ENCODE assay signal across 2 cellular contexts in the genomic region with DNA sequence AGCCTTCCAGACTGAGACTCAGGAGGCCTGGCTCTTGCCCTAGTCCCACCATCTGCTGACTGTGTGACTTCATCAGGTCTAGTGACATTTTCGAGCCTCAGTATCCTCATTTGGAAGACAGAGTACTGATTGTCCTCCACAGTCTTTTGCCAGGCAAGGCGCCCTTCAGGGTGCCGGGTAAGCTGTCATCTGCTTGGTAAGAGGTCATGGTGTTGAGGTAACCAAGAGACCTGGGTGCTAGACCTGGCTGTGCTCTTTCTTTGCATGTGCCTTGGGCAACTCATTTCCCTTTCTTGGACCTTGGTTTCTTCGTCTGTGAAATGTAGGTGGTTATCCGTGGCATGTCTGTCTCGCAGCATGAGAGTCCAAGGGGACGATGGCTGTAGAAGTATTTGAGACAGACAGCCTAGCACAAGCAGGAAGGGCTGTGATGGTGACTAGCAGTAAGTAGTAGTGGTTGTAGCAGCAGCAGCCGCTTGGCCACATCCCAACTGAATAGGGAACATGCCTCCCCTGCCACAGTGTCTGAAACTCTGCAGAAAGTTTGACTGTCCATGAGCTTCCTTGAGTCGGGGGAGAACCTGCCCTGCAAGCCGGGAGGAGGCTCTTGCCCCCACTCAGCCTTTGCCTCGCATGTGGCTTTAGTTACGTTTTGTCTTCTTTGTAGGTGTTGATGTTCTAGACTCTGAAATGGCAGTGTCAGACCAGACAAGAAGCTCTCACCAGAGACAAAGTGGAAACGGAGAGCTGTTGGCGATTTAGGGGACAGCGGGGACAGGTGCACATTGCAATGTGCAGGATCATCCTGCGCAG.
TF ChIP-seq lines count a peak whose summit lies in the region.

No MANE protein-coding gene starts in this region.

TF ChIP-seq in SK-N-SH, 30 proteins besides CTCF, POLR2A, EP300 and RAD21 (continued from another document):
- TF ChIP-seq, protein P1, sequence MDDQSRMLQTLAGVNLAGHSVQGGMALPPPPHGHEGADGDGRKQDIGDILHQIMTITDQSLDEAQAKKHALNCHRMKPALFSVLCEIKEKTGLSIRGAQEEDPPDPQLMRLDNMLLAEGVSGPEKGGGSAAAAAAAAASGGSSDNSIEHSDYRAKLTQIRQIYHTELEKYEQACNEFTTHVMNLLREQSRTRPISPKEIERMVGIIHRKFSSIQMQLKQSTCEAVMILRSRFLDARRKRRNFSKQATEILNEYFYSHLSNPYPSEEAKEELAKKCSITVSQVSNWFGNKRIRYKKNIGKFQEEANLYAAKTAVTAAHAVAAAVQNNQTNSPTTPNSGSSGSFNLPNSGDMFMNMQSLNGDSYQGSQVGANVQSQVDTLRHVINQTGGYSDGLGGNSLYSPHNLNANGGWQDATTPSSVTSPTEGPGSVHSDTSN (IDR thresholded peaks at IDR 0.05), result no peak
- TF ChIP-seq FOSL2 (IDR thresholded peaks at IDR 0.05; ENCODE audit: borderline replicate concordance, low read depth), result no peak
- TF ChIP-seq NRF1 (IDR thresholded peaks at IDR 0.05; ENCODE audit: low read depth, low read length), result no peak
- no peak for TF ChIP-seq RXRA (IDR thresholded peaks at IDR 0.05; ENCODE audit: borderline replicate concordance, low read depth)
- no peak for TF ChIP-seq GATA2 (CRISPR knock-in tag; IDR thresholded peaks at IDR 0.05)
- TF ChIP-seq NFIC (IDR thresholded peaks at IDR 0.05; ENCODE audit: borderline replicate concordance), result no peak
- TF ChIP-seq ELF1 (IDR thresholded peaks at IDR 0.05), result no peak

TF ChIP-seq in SK-N-SH treated with all-trans-retinoic acid at 6 μM for 48 hours, 23 proteins besides CTCF, POLR2A, EP300 and RAD21 (continued from another document):
- TF ChIP-seq, protein P2, sequence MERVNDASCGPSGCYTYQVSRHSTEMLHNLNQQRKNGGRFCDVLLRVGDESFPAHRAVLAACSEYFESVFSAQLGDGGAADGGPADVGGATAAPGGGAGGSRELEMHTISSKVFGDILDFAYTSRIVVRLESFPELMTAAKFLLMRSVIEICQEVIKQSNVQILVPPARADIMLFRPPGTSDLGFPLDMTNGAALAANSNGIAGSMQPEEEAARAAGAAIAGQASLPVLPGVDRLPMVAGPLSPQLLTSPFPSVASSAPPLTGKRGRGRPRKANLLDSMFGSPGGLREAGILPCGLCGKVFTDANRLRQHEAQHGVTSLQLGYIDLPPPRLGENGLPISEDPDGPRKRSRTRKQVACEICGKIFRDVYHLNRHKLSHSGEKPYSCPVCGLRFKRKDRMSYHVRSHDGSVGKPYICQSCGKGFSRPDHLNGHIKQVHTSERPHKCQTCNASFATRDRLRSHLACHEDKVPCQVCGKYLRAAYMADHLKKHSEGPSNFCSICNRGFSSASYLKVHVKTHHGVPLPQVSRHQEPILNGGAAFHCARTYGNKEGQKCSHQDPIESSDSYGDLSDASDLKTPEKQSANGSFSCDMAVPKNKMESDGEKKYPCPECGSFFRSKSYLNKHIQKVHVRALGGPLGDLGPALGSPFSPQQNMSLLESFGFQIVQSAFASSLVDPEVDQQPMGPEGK (CRISPR knock-in tag; IDR thresholded peaks at IDR 0.05; ENCODE audit: borderline replicate concordance), result no peak
- TF ChIP-seq TOX (CRISPR knock-in tag; IDR thresholded peaks at IDR 0.05; ENCODE audit: borderline replicate concordance) (no peak), BACH2 (CRISPR knock-in tag; IDR thresholded peaks at IDR 0.05; ENCODE audit: borderline replicate concordance) (no peak)
- TF ChIP-seq, protein P3, sequence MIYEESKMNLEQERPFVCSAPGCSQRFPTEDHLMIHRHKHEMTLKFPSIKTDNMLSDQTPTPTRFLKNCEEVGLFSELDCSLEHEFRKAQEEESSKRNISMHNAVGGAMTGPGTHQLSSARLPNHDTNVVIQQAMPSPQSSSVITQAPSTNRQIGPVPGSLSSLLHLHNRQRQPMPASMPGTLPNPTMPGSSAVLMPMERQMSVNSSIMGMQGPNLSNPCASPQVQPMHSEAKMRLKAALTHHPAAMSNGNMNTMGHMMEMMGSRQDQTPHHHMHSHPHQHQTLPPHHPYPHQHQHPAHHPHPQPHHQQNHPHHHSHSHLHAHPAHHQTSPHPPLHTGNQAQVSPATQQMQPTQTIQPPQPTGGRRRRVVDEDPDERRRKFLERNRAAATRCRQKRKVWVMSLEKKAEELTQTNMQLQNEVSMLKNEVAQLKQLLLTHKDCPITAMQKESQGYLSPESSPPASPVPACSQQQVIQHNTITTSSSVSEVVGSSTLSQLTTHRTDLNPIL (CRISPR knock-in tag; IDR thresholded peaks at IDR 0.05; ENCODE audit: low read depth), result no peak
TF ChIP-seq in SK-N-SH treated with all-trans-retinoic acid at 6 μM for 48 hours: peak in this region for 0.
